Comparison of ENCODE assay signal across 10 cellular contexts in genomic region chr9:93681316-93682154, GRCh38.
A peak's percentile ranks its signal among the peaks of the same experiment; 100 is the strongest.
DNase-seq lines count a peak whose midpoint lies in the region; ATAC-seq and TF ChIP-seq lines count a peak whose summit lies in the region.
"Had no signal": no experiment of that assay in that cellular context is flagged by ENCODE, and none has a peak within 500 bp of the region (broad histone marks: within the 10 kb centered on the region; RNA-seq: fewer than 3 reads in every experiment).

No MANE protein-coding gene starts in this region.

- no peaks in the 10 kb centered on the region for H3K36me3 Mint-ChIP-seq in WTC11
- H3K36me3 Mint-ChIP-seq in stimulated activated naive CD8-positive, alpha-beta T cell treated with anti-CD3 and anti-CD28 coated beads, Interleukin-15, Interleukin-2, amounts not matched to agents 100 ng/mL and 50 ng/mL, for 24 hours (ENCODE audit: low read depth), result peaks cover 5% of the 10 kb centered on the region
- H3K36me3 Mint-ChIP-seq in neural progenitor cell, result peaks cover 1% of the 10 kb centered on the region

- H3K9me3 ChIP-seq in hepatocyte (ENCODE audit: low read depth) (no peaks in the 10 kb centered on the region), neural progenitor cell (ENCODE audit: low read depth) (no peaks in the 10 kb centered on the region)

- DNase-seq in activated CD4-positive, alpha-beta T cell treated with anti-CD3 and anti-CD28 coated beads for 1 hour, result peak; percentile 4
- no peak for DNase-seq in activated CD4-positive, alpha-beta T cell treated with anti-CD3 and anti-CD28 coated beads, Interleukin-2, amount 50 U/mL, for 1 hour
- DNase-seq in WTC11 (ENCODE audit: low spot score), result no peak
- DNase-seq in hepatocyte (ENCODE audit: low spot score), result peak; percentile 69
- no peak for DNase-seq in glomerular visceral epithelial cell (ENCODE audit: extremely low spot score)
- no peak for DNase-seq in NOMO-1 treated with DMSO at 0.1 percent for 48 hours (lab: John Stamatoyannopoulos, UW; ENCODE audit: unreplicated experiment)
- DNase-seq in neural progenitor cell (ENCODE audit: low spot score), result no peak

- H3F3A ChIP-seq in neural progenitor cell (ENCODE audit: low read depth), result no peaks in the 10 kb centered on the region

- H4K20me1 ChIP-seq in hepatocyte (ENCODE audit: insufficient read depth, poor library complexity, severe bottlenecking) (no peaks in the 10 kb centered on the region), neural progenitor cell (ENCODE audit: low read depth) (no peaks in the 10 kb centered on the region)

- H3K4me3 Mint-ChIP-seq in WTC11 (no peak overlapping the region), neural progenitor cell (no peak overlapping the region)
- no peak overlapping the region for H3K4me3 Mint-ChIP-seq in stimulated activated naive CD8-positive, alpha-beta T cell treated with anti-CD3 and anti-CD28 coated beads, Interleukin-15, Interleukin-2, amounts not matched to agents 100 ng/mL and 50 ng/mL, for 24 hours
- H3K4me3 Mint-ChIP-seq: activated naive CD4-positive, alpha-beta T cell treated with anti-CD3 and anti-CD28 coated beads, Interleukin-2, amount 50 U/mL, for 24 hours; naive thymus-derived CD8-positive, alpha-beta T cell had no signal

- POLR2A ChIA-PET in WTC11 (lab: Charles Lee), result no interaction called here

- no peaks in the 10 kb centered on the region for H3K36me3 ChIP-seq in hepatocyte (replicated peaks; ENCODE audit: insufficient read depth, low read depth)
- H3K36me3 ChIP-seq in neural progenitor cell, result no peaks in the 10 kb centered on the region

- H3K27me3 Mint-ChIP-seq in WTC11 (ENCODE audit: low read depth) (no peaks in the 10 kb centered on the region), neural progenitor cell (ENCODE audit: insufficient read depth, low read depth) (peaks cover 2% of the 10 kb centered on the region)
- peaks cover 3% of the 10 kb centered on the region for H3K27me3 Mint-ChIP-seq in stimulated activated naive CD8-positive, alpha-beta T cell treated with anti-CD3 and anti-CD28 coated beads, Interleukin-15, Interleukin-2, amounts not matched to agents 100 ng/mL and 50 ng/mL, for 24 hours

- CTCF ChIA-PET in WTC11 (lab: Charles Lee), result interaction anchor here (0.5 to 5.0 kb wide), 29 partner anchors 14 to 1561 kb away, joined by 3 to 52 read pairs (median 5); no protein-coding TSS in a partner anchor

- peak; percentile 13 for ATAC-seq in WTC11

- no peak for TF ChIP-seq CTCF in WTC11 (IDR thresholded peaks at IDR 0.05)
- TF ChIP-seq CTCF in hepatocyte (IDR thresholded peaks at IDR 0.05; ENCODE audit: poor library complexity), result no peak
- TF ChIP-seq CTCF in neural progenitor cell (IDR thresholded peaks at IDR 0.05), result no peak

- no peak overlapping the region for H3K9ac ChIP-seq in neural progenitor cell

- H3K79me2 ChIP-seq in hepatocyte (no peaks in the 10 kb centered on the region), neural progenitor cell (ENCODE audit: low read depth) (no peaks in the 10 kb centered on the region)

- H3K9me3 Mint-ChIP-seq in WTC11, result no peaks in the 10 kb centered on the region
- H3K9me3 Mint-ChIP-seq in stimulated activated naive CD8-positive, alpha-beta T cell treated with anti-CD3 and anti-CD28 coated beads, Interleukin-15, Interleukin-2, amounts not matched to agents 100 ng/mL and 50 ng/mL, for 24 hours, result no peaks in the 10 kb centered on the region
- no peaks in the 10 kb centered on the region for H3K9me3 Mint-ChIP-seq in neural progenitor cell
- H3K9me3 Mint-ChIP-seq: activated naive CD4-positive, alpha-beta T cell treated with anti-CD3 and anti-CD28 coated beads, Interleukin-2, amount 50 U/mL, for 24 hours had no signal

- H3K9me2 ChIP-seq in hepatocyte (replicated peaks; ENCODE audit: insufficient read depth), result no peaks in the 10 kb centered on the region

- H2AFZ ChIP-seq in hepatocyte (no peak overlapping the region), neural progenitor cell (replicated peaks) (no peak overlapping the region)

- H3K4me1 ChIP-seq in hepatocyte (ENCODE audit: insufficient read depth) (peaks cover 5% of the 10 kb centered on the region), neural progenitor cell (peaks cover 5% of the 10 kb centered on the region)

- H3K4me1 Mint-ChIP-seq in WTC11, result peaks cover 3% of the 10 kb centered on the region
- H3K4me1 Mint-ChIP-seq in stimulated activated naive CD8-positive, alpha-beta T cell treated with anti-CD3 and anti-CD28 coated beads, Interleukin-15, Interleukin-2, amounts not matched to agents 100 ng/mL and 50 ng/mL, for 24 hours (ENCODE audit: low read depth), result no peaks in the 10 kb centered on the region
- no peaks in the 10 kb centered on the region for H3K4me1 Mint-ChIP-seq in neural progenitor cell
- H3K4me1 Mint-ChIP-seq: activated naive CD4-positive, alpha-beta T cell treated with anti-CD3 and anti-CD28 coated beads, Interleukin-2, amount 50 U/mL, for 24 hours had no signal

- H3K4me3 ChIP-seq in hepatocyte (no peak overlapping the region), neural progenitor cell (no peak overlapping the region)

- no peak overlapping the region for H3K27ac Mint-ChIP-seq in WTC11
- H3K27ac Mint-ChIP-seq in stimulated activated naive CD8-positive, alpha-beta T cell treated with anti-CD3 and anti-CD28 coated beads, Interleukin-15, Interleukin-2, amounts not matched to agents 100 ng/mL and 50 ng/mL, for 24 hours, result peak overlapping the region; percentile 45
- H3K27ac Mint-ChIP-seq in neural progenitor cell, result no peak overlapping the region
- H3K27ac Mint-ChIP-seq: activated naive CD4-positive, alpha-beta T cell treated with anti-CD3 and anti-CD28 coated beads, Interleukin-2, amount 50 U/mL, for 24 hours had no signal

- H3K27ac ChIP-seq in hepatocyte (no peak overlapping the region), neural progenitor cell (no peak overlapping the region)

- H3K4me2 ChIP-seq in hepatocyte (peak overlapping the region; percentile 43), neural progenitor cell (no peak overlapping the region)

- no peaks in the 10 kb centered on the region for H3K27me3 ChIP-seq in hepatocyte
- H3K27me3 ChIP-seq in neural progenitor cell, result no peaks in the 10 kb centered on the region

- WGBS in hepatocyte (ENCODE audit: low lambda C conversion rate, missing lambda C conversion rate), result 52% methylated on average over 21 of the region's 23 CpGs

TF ChIP-seq in WTC11, 78 proteins besides CTCF, POLR2A, EP300 and RAD21:
- TF ChIP-seq PREB (CRISPR knock-in tag; IDR thresholded peaks at IDR 0.05; ENCODE audit: borderline replicate concordance) (no peak), ATF3 (CRISPR knock-in tag; conservative IDR thresholded peaks at IDR 0.05) (no peak), TEAD1 (CRISPR knock-in tag; IDR thresholded peaks at IDR 0.05) (no peak)
TF ChIP-seq in WTC11: peak in this region for 0.

Comparison
In these comparisons a context has a peak if more than half of its experiments do, and no peak if none do; other contexts are left out.
1. DNase-seq: peak in activated CD4-positive, alpha-beta T cell treated with anti-CD3 and anti-CD28 coated beads for 1 hour (single experiment) and hepatocyte (single experiment); none in activated CD4-positive, alpha-beta T cell treated with anti-CD3 and anti-CD28 coated beads, Interleukin-2, amount 50 U/mL, for 1 hour (single experiment), WTC11 (single experiment), glomerular visceral epithelial cell (single experiment), NOMO-1 treated with DMSO at 0.1 percent for 48 hours (single experiment) and neural progenitor cell (single experiment).